In the genomic region with DNA sequence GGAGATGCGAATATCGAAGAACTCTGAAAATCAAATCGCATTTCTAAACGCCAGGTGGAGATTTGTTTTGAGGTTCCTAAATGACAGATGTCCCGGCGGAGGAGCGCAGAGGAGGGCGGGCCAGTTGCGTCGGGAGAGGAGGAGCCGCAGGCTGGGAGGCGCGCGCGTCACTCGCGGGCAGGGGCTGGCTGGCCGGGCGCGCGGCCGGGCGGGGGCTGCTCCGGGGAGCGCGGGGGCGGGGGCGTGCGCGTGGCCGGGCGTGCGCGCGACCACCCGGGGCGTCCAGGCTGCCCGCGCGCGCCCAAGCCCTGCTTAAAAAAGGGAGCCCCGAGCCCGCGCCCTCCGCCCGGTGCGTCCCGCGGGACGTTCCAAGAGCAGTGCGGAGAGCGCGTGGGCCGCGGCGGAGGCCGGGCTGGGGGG, we compare ENCODE assay signal across 8 cellular contexts. TPM values are rescaled to one million over a fixed set of nuclear protein-coding genes. Genes with fewer than 3 reads are reported as not detected.
DNase-seq lines count a peak whose midpoint lies in the region; ATAC-seq and TF ChIP-seq lines count a peak whose summit lies in the region.

No MANE protein-coding gene starts in this region.

- H3F3A ChIP-seq in PC-9 (ENCODE audit: insufficient read depth, low read depth): peaks cover 38% of the 10 kb centered on the region; the same call in 1 of the 2 replicates

- no peaks in the 10 kb centered on the region for H3K79me2 ChIP-seq in PC-9 (ENCODE audit: low read depth)

- H3K4me1 ChIP-seq in PC-9 (replicated peaks; ENCODE audit: insufficient read depth) (peaks cover 31% of the 10 kb centered on the region), muscle layer of duodenum (ENCODE audit: control insufficient read depth in 1 of 2, insufficient read depth in 2 of 2, low read length in 2 of 2) (peaks cover 13 to 15% of the 10 kb centered on the region in 2 donors)

- H3K27me3 Mint-ChIP-seq in Calu3 (ENCODE audit: unreplicated experiment): no peaks in the 10 kb centered on the region
- H3K27me3 Mint-ChIP-seq in activated T-cell treated with anti-CD3 and anti-CD28 coated beads, Interleukin-2, amount 50 U/mL, for 4 hours (ENCODE audit: low read depth): no peaks in the 10 kb centered on the region

- no peaks in the 10 kb centered on the region for H4K20me1 ChIP-seq in PC-9 (ENCODE audit: insufficient read depth)

- peak; percentile 75 for ATAC-seq in GM21423 (IDR thresholded peaks at IDR 0.05; ENCODE audit: unreplicated experiment)
- ATAC-seq in activated T-cell treated with anti-CD3 and anti-CD28 coated beads, Interleukin-2, amount 50 U/mL, for 4 hours: peak; percentile 86 to 91
- ATAC-seq in esophagus mucosa: peak; percentile 87

- BruUV-seq in Calu3 (replicated peaks; lab: Mats Ljungman, UMichigan): no TSS peak
- BruUV-seq in PC-9 (replicated peaks; lab: Mats Ljungman, UMichigan): no TSS peak

- peak; percentile 95 for DNase-seq in Calu3
- peak; percentile 98 for DNase-seq in HuH-7 (ENCODE audit: low spot score)
- DNase-seq in PC-9: peak; percentile 70 to 91
- peak; percentile 68 for DNase-seq in activated T-cell treated with anti-CD3 and anti-CD28 coated beads, Interleukin-2, amount 50 U/mL, for 4 hours
- peak; percentile 72 to 73 for DNase-seq in stimulated activated CD8-positive, alpha-beta memory T cell treated with anti-CD3 and anti-CD28 coated beads, Interleukin-7, amount 100 ng/mL, for 48 hours (ENCODE audit: extremely low read depth in 1 of 2, low read depth in 1 of 2)

- peaks cover 24% of the 10 kb centered on the region for H3K36me3 Mint-ChIP-seq in Calu3 (ENCODE audit: insufficient read depth, unreplicated experiment)
- no peaks in the 10 kb centered on the region for H3K36me3 Mint-ChIP-seq in activated T-cell treated with anti-CD3 and anti-CD28 coated beads, Interleukin-2, amount 50 U/mL, for 4 hours (ENCODE audit: insufficient read depth)

- H3K4me3 Mint-ChIP-seq in Calu3 (ENCODE audit: low read depth, unreplicated experiment): peak overlapping the region; percentile 86
- H3K4me3 Mint-ChIP-seq in activated T-cell treated with anti-CD3 and anti-CD28 coated beads, Interleukin-2, amount 50 U/mL, for 4 hours: peak overlapping the region; percentile 93

- H3K9me3 Mint-ChIP-seq in Calu3 (ENCODE audit: low read depth, unreplicated experiment): no peaks in the 10 kb centered on the region
- no peaks in the 10 kb centered on the region for H3K9me3 Mint-ChIP-seq in activated T-cell treated with anti-CD3 and anti-CD28 coated beads, Interleukin-2, amount 50 U/mL, for 4 hours

- H3K9me2 ChIP-seq in PC-9 (ENCODE audit: insufficient read depth): no peaks in the 10 kb centered on the region

- POLR2A ChIA-PET in PC-9 (lab: Charles Lee; ENCODE audit: unreplicated experiment): no interaction called here

- H3K27ac Mint-ChIP-seq in Calu3 (ENCODE audit: unreplicated experiment): peak overlapping the region; percentile 96

- intact Hi-C loops in Calu3 (cut with micrococcal nuclease; ENCODE audit: unreplicated experiment) (no loop called here), PC-9 (cut with micrococcal nuclease; ENCODE audit: unreplicated experiment) (loop anchor here (1.0 to 5.0 kb wide), 2 partner anchors 48 to 113 kb away; partner anchors contain the start of genes H3-3A and SDE2)

- H2AFZ ChIP-seq in PC-9: peak overlapping the region; percentile 90

- peak overlapping the region; percentile 94 for H3K4me2 ChIP-seq in PC-9

- TF ChIP-seq CTCF in Calu3 (IDR thresholded peaks at IDR 0.05; ENCODE audit: unreplicated experiment) (no peak), PC-9 (conservative IDR thresholded peaks at IDR 0.05) (no peak)

- H3K36me3 ChIP-seq in PC-9 (ENCODE audit: low read depth) (no peaks in the 10 kb centered on the region), muscle layer of duodenum (ENCODE audit: control insufficient read depth in 1 of 2, insufficient read depth in 2 of 2, low read length in 2 of 2) (no peaks in the 10 kb centered on the region)

- H3K4me1 Mint-ChIP-seq in Calu3 (ENCODE audit: low read depth, unreplicated experiment): peaks cover 44% of the 10 kb centered on the region
- H3K4me1 Mint-ChIP-seq in activated T-cell treated with anti-CD3 and anti-CD28 coated beads, Interleukin-2, amount 50 U/mL, for 4 hours (ENCODE audit: low read depth): peaks cover 17% of the 10 kb centered on the region

- CTCF ChIA-PET in Calu3 (lab: Charles Lee): interaction anchor here (0.9 to 2.1 kb wide), 3 partner anchors 27 to 87 kb away, joined by 3 to 18 read pairs (median 3); no protein-coding TSS in a partner anchor
- CTCF ChIA-PET in PC-9 (lab: Charles Lee): interaction anchor here (0.7 to 5.6 kb wide), 2 partner anchors 45 to 250 kb away, joined by 5 to 29 read pairs; no protein-coding TSS in a partner anchor

- H3K4me3 ChIP-seq in PC-9 (peak overlapping the region; percentile 82), muscle layer of duodenum (ENCODE audit: low read depth in 1 of 2, low read length in 2 of 2) (peak overlapping the region; percentile 65 to 74)

- H3K9me3 ChIP-seq in PC-9 (ENCODE audit: insufficient read depth, low read depth): no peaks in the 10 kb centered on the region
- no peaks in the 10 kb centered on the region for H3K9me3 ChIP-seq in muscle layer of duodenum (ENCODE audit: control insufficient read depth in 1 of 2, low read length in 2 of 2)

- peak overlapping the region; percentile 67 for H3K27ac ChIP-seq in PC-9
- peak overlapping the region; percentile 97 for H3K27ac ChIP-seq in muscle layer of duodenum (ENCODE audit: low read length)

- H3K27me3 ChIP-seq in PC-9 (ENCODE audit: insufficient read depth, low read depth): no peaks in the 10 kb centered on the region
- H3K27me3 ChIP-seq in muscle layer of duodenum (ENCODE audit: low read depth, low read length): no peaks in the 10 kb centered on the region

RNA-seq across cellular contexts. Expression of gene H3-3A, which starts 47.3 kb away (rescaled TPM):
- total RNA-seq in Calu3 (2022): 539 and 568 TPM in 2 replicates
- 404 and 584 TPM in 2 replicates for total RNA-seq in PC-9 (2021)
- total RNA-seq in activated T-cell treated with anti-CD3 and anti-CD28 coated beads, Interleukin-2, amount 50 U/mL, for 4 hours: 100 to 1,000 TPM; 328 to 367 (median 332) TPM
- total RNA-seq in esophagus mucosa: 457 TPM

Comparison
In these comparisons a context has a peak if more than half of its experiments do, and no peak if none do; other contexts are left out.
1. Peak in every context shown above with its lines: DNase-seq, ATAC-seq, H3K4me3 ChIP-seq and H3K27ac ChIP-seq.